ENCODE assay signal across 25 cellular contexts in the genomic region with DNA sequence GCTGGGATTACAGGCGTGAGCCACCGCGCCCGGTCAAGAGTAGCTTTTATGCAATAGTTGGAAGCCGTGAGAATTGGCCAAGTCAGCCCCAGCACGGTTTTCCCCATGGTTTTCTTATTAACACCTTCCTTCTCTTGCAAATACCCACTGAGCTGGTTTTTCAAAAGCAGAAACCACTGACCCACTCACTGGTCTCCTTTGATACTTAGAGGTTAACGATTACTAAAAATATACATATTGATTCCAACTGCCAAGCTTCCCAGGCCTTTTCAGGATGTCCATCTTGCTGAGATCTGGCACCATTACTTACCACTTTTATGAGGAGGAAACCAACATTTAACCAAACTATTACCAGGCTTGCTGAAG. TPM values are rescaled to one million over a fixed set of nuclear protein-coding genes. Genes with fewer than 3 reads are reported as not detected.
DNase-seq lines count a peak whose midpoint lies in the region; ATAC-seq lines count a peak whose summit lies in the region.
"Had no signal": no experiment of that assay in that cellular context is flagged by ENCODE, and none has a peak within 500 bp of the region (broad histone marks: within the 10 kb centered on the region; RNA-seq: fewer than 3 reads in every experiment).

No MANE protein-coding gene starts in this region.

- ATAC-seq in activated T-cell treated with anti-CD3 and anti-CD28 coated beads, Interleukin-2, amount 50 U/mL, for 72 hours (replicated peaks in 1 of 2), result no peak
- ATAC-seq in GM21717 (IDR thresholded peaks at IDR 0.05; ENCODE audit: unreplicated experiment) (peak; percentile 26), HG03521 (IDR thresholded peaks at IDR 0.05; ENCODE audit: unreplicated experiment) (peak; percentile 20)
- peak; percentile 36 to 37 for ATAC-seq in stimulated activated naive B cell treated with anti-CD40 and anti-IgM and Interleukin-4, amounts not matched to agents 10 μg/mL and 1 μg/mL and 100 μg/mL, for 72 hours (replicated peaks)
- ATAC-seq: activated CD8-positive, alpha-beta memory T cell treated with anti-CD3 and anti-CD28 coated beads, Interleukin-2, amount 10 ng/mL, durations not matched to agents 7 days and 5 days; HCT116; left ventricle myocardium superior; natural killer cell treated with Interleukin-12 subunit alpha and Interleukin-12 subunit beta and Interleukin-15 and Interleukin-18, amount 100 ng/mL, for 72 hours had no signal

- peaks cover 18% of the 10 kb centered on the region for H3K4me1 Mint-ChIP-seq in activated T-cell treated with anti-CD3 and anti-CD28 coated beads, Interleukin-2, amount 50 U/mL, for 72 hours (ENCODE audit: low read depth)
- H3K4me1 Mint-ChIP-seq in stimulated activated naive B cell treated with anti-CD40 and anti-IgM and Interleukin-4, amounts not matched to agents 10 μg/mL and 1 μg/mL and 100 μg/mL, for 72 hours, result peaks cover 18 to 40% of the 10 kb centered on the region in 2 donors
- H3K4me1 Mint-ChIP-seq: activated CD4-positive, alpha-beta T cell treated with anti-CD3 and anti-CD28 coated beads, Interleukin-2, amount 10 ng/mL, durations not matched to agents 7 days and 5 days had no signal

- no peak for DNase-seq in activated T-cell treated with anti-CD3 and anti-CD28 coated beads, Interleukin-2, amount 50 U/mL, for 72 hours
- DNase-seq in activated T-cell treated with anti-CD3 and anti-CD28 coated beads, Interleukin-2, amount 50 U/mL, for 1 hour, result no peak
- DNase-seq in stimulated activated naive B cell treated with anti-CD40 and anti-IgM and Interleukin-4, amounts not matched to agents 10 μg/mL and 1 μg/mL and 100 μg/mL, for 72 hours, result no peak
- DNase-seq in cardiac septum (ENCODE audit: low spot score), result no peak
- no peak for DNase-seq in globus pallidus (ENCODE audit: low spot score)
- no peak for DNase-seq in DMS53 (lab: John Stamatoyannopoulos, UW)
- DNase-seq: activated CD4-positive, alpha-beta T cell treated with anti-CD3 and anti-CD28 coated beads, Interleukin-2, amount 10 ng/mL, durations not matched to agents 7 days and 5 days; activated CD8-positive, alpha-beta memory T cell treated with anti-CD3 and anti-CD28 coated beads, Interleukin-2, amount 10 ng/mL, durations not matched to agents 7 days and 5 days; activated naive CD8-positive, alpha-beta T cell treated with anti-CD3 and anti-CD28 coated beads for 36 hours; DND-41; foreskin fibroblast; hypothalamus; IMR-90; left ventricle myocardium superior; NCI-H146; NCI-H2171; NCI-H524 treated with DMSO at 0.1 percent for 48 hours; sigmoid colon; T-helper 2 cell; upper lobe of left lung had no signal

- peak overlapping the region; percentile 9 to 20 for H3K4me3 Mint-ChIP-seq in activated T-cell treated with anti-CD3 and anti-CD28 coated beads, Interleukin-2, amount 50 U/mL, for 72 hours
- H3K4me3 Mint-ChIP-seq in stimulated activated naive B cell treated with anti-CD40 and anti-IgM and Interleukin-4, amounts not matched to agents 10 μg/mL and 1 μg/mL and 100 μg/mL, for 72 hours, result peak overlapping the region in 1 of 2 donors; percentile 9
- H3K4me3 Mint-ChIP-seq: activated CD4-positive, alpha-beta T cell treated with anti-CD3 and anti-CD28 coated beads, Interleukin-2, amount 10 ng/mL, durations not matched to agents 7 days and 5 days; activated CD8-positive, alpha-beta memory T cell treated with anti-CD3 and anti-CD28 coated beads, Interleukin-2, amount 10 ng/mL, durations not matched to agents 7 days and 5 days; activated naive CD8-positive, alpha-beta T cell treated with anti-CD3 and anti-CD28 coated beads for 36 hours; B cell; natural killer cell treated with Interleukin-12 subunit alpha and Interleukin-12 subunit beta and Interleukin-15 and Interleukin-18, amount 100 ng/mL, for 72 hours had no signal

- H3K27me3 Mint-ChIP-seq in activated T-cell treated with anti-CD3 and anti-CD28 coated beads, Interleukin-2, amount 50 U/mL, for 72 hours (ENCODE audit: low read depth), result peaks cover under 1% of the 10 kb centered on the region
- peaks cover 10 to 20% of the 10 kb centered on the region in 2 donors for H3K27me3 Mint-ChIP-seq in stimulated activated naive B cell treated with anti-CD40 and anti-IgM and Interleukin-4, amounts not matched to agents 10 μg/mL and 1 μg/mL and 100 μg/mL, for 72 hours

- H3K9me3 Mint-ChIP-seq in activated T-cell treated with anti-CD3 and anti-CD28 coated beads, Interleukin-2, amount 50 U/mL, for 72 hours, result no peaks in the 10 kb centered on the region
- H3K9me3 Mint-ChIP-seq in stimulated activated naive B cell treated with anti-CD40 and anti-IgM and Interleukin-4, amounts not matched to agents 10 μg/mL and 1 μg/mL and 100 μg/mL, for 72 hours, result peaks cover 0 to 1% of the 10 kb centered on the region in 2 donors
- H3K9me3 Mint-ChIP-seq: activated CD4-positive, alpha-beta T cell treated with anti-CD3 and anti-CD28 coated beads, Interleukin-2, amount 10 ng/mL, durations not matched to agents 7 days and 5 days; activated naive CD8-positive, alpha-beta T cell treated with anti-CD3 and anti-CD28 coated beads for 36 hours; natural killer cell treated with Interleukin-12 subunit alpha and Interleukin-12 subunit beta and Interleukin-15 and Interleukin-18, amount 100 ng/mL, for 72 hours had no signal

- intact Hi-C loops in cardiac septum (cut with DNase I), result no loop called here

- H3K36me3 Mint-ChIP-seq in activated T-cell treated with anti-CD3 and anti-CD28 coated beads, Interleukin-2, amount 50 U/mL, for 72 hours (ENCODE audit: insufficient read depth in 2 of 2), result no peaks in the 10 kb centered on the region
- H3K36me3 Mint-ChIP-seq in stimulated activated naive B cell treated with anti-CD40 and anti-IgM and Interleukin-4, amounts not matched to agents 10 μg/mL and 1 μg/mL and 100 μg/mL, for 72 hours, result peaks cover 5 to 8% of the 10 kb centered on the region in 2 donors
- H3K36me3 Mint-ChIP-seq: activated CD8-positive, alpha-beta memory T cell treated with anti-CD3 and anti-CD28 coated beads, Interleukin-2, amount 10 ng/mL, durations not matched to agents 7 days and 5 days; activated naive CD8-positive, alpha-beta T cell treated with anti-CD3 and anti-CD28 coated beads for 36 hours; natural killer cell treated with Interleukin-12 subunit alpha and Interleukin-12 subunit beta and Interleukin-15 and Interleukin-18, amount 100 ng/mL, for 72 hours had no signal

- no peak overlapping the region for H3K27ac Mint-ChIP-seq in activated T-cell treated with anti-CD3 and anti-CD28 coated beads, Interleukin-2, amount 50 U/mL, for 72 hours
- peak overlapping the region; percentile 85 for H3K27ac Mint-ChIP-seq in stimulated activated naive B cell treated with anti-CD40 and anti-IgM and Interleukin-4, amounts not matched to agents 10 μg/mL and 1 μg/mL and 100 μg/mL, for 72 hours
- H3K27ac Mint-ChIP-seq: activated CD4-positive, alpha-beta T cell treated with anti-CD3 and anti-CD28 coated beads, Interleukin-2, amount 10 ng/mL, durations not matched to agents 7 days and 5 days; activated CD8-positive, alpha-beta memory T cell treated with anti-CD3 and anti-CD28 coated beads, Interleukin-2, amount 10 ng/mL, durations not matched to agents 7 days and 5 days; activated naive CD8-positive, alpha-beta T cell treated with anti-CD3 and anti-CD28 coated beads for 36 hours; B cell; natural killer cell treated with Interleukin-12 subunit alpha and Interleukin-12 subunit beta and Interleukin-15 and Interleukin-18, amount 100 ng/mL, for 72 hours had no signal

RNA-seq across cellular contexts. Expression of gene TARDBP, which starts 25.9 kb away (rescaled TPM):
- 100 to 1,000 TPM; 149 to 156 TPM for total RNA-seq in activated T-cell treated with anti-CD3 and anti-CD28 coated beads, Interleukin-2, amount 50 U/mL, for 72 hours
- total RNA-seq in cardiac septum, result 102 TPM

Comparison
In these comparisons a context has a peak if more than half of its experiments do, and no peak if none do; other contexts are left out.
1. ATAC-seq: peak in GM21717 (single experiment), HG03521 (single experiment) and stimulated activated naive B cell treated with anti-CD40 and anti-IgM and Interleukin-4, amounts not matched to agents 10 μg/mL and 1 μg/mL and 100 μg/mL, for 72 hours (2 of 2); none in activated T-cell treated with anti-CD3 and anti-CD28 coated beads, Interleukin-2, amount 50 U/mL, for 72 hours (0 of 2).